1 cellular context compared by ENCODE assay signal in genomic region chr2:197674060-197674459, GRCh38.
TF ChIP-seq lines count a peak whose summit lies in the region.

No MANE protein-coding gene starts in this region.

TF ChIP-seq in endothelial cell of umbilical vein, 7 proteins besides CTCF, POLR2A, EP300 and RAD21:
- TF ChIP-seq POLR2AphosphoS5 (IDR thresholded peaks at IDR 0.05; ENCODE audit: insufficient read depth, low read depth, low read length) (no peak), MYC (IDR thresholded peaks at IDR 0.05; ENCODE audit: low read depth, low read length) (no peak), EZH2 (IDR thresholded peaks at IDR 0.05; ENCODE audit: borderline replicate concordance, low read depth, low read length, severe bottlenecking) (no peak), GATA2 (IDR thresholded peaks at IDR 0.05; ENCODE audit: insufficient read depth, insufficient read length, low read depth, low read length) (no peak), MAX (IDR thresholded peaks at IDR 0.05; ENCODE audit: insufficient read depth, insufficient read length) (no peak), JUN (IDR thresholded peaks at IDR 0.05; ENCODE audit: borderline replicate concordance, insufficient read depth, insufficient read length, low read depth) (no peak), FOS (IDR thresholded peaks at IDR 0.05; ENCODE audit: borderline replicate concordance, insufficient read depth, low read length) (no peak)
